Comparison of ENCODE assay signal across 8 cellular contexts in the genomic region with DNA sequence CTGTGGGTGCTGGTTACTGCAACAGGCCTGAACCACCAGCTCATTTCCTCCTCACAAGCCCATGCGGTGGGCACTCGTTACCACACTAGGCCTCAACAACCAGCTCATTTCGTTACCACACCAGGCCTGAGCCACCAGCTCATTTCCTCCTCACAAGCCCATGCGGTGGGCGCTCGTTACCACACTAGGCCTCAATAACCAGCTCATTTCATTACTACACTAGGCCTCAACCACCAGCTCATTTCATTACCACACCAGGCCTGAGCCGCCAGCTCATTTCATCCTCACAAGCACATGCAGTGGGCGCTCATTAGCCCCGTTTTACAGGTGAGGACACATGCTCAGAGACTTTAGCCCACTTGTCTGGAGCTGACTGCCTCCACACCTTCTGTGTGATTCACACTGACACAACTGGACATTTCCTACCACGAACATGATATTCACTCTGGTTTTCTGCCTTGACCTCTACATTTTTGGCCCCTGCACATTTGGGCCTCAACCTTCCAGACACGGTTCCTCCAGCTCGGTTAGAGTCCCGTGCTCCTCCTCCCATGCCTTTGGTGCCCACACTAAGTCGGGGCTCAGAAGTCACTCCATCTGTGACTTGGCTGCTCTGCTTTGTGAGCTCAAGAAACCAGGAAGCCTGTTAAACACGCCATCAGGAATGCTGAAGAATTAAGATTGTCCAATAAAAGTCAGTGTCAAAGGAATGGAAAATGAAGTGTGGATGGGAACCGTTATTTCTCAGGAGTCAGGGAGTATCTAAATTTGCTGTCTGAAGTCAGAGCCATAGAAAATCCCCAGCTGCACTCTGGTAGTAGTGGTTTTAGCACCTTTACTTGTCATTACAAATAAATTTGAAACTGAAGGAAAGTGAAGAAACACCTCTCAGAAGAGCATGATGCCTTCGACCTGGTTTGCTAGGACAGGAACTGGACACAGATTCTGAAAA. TPM values are rescaled to one million over a fixed set of nuclear protein-coding genes. Genes with fewer than 3 reads are reported as not detected.
A peak's percentile ranks its signal among the peaks of the same experiment; 100 is the strongest.
DNase-seq lines count a peak whose midpoint lies in the region; ATAC-seq, FAIRE-seq and TF ChIP-seq lines count a peak whose summit lies in the region.

No MANE protein-coding gene starts in this region.

- peaks cover 57% of the 10 kb centered on the region for H3K4me1 Mint-ChIP-seq in stimulated activated effector memory CD8-positive, alpha-beta T cell treated with anti-CD3 and anti-CD28 coated beads, Interleukin-12 subunit alpha, Interleukin-12 subunit beta, amount 100 ng/mL, for 72 hours
- no peaks in the 10 kb centered on the region for H3K4me1 Mint-ChIP-seq in type B pancreatic cell (ENCODE audit: unreplicated experiment)

- H3K9ac ChIP-seq in GM12878 (ENCODE audit: control insufficient read depth, insufficient read depth, low read length) = 0 out of 2 replicates have a peak overlapping the region, but pooled peaks have one; percentile 29

- H3K4me3 Mint-ChIP-seq in stimulated activated effector memory CD8-positive, alpha-beta T cell treated with anti-CD3 and anti-CD28 coated beads, Interleukin-12 subunit alpha, Interleukin-12 subunit beta, amount 100 ng/mL, for 72 hours = peak overlapping the region; percentile 49
- H3K4me3 Mint-ChIP-seq in type B pancreatic cell = no peak overlapping the region

- in situ Hi-C loops in GM12878 (cut with MboI) = no loop called here

- H3K9me3 Mint-ChIP-seq in stimulated activated effector memory CD8-positive, alpha-beta T cell treated with anti-CD3 and anti-CD28 coated beads, Interleukin-12 subunit alpha, Interleukin-12 subunit beta, amount 100 ng/mL, for 72 hours = no peaks in the 10 kb centered on the region
- H3K9me3 Mint-ChIP-seq in type B pancreatic cell = no peaks in the 10 kb centered on the region

- CTCF ChIA-PET in GM12878 (lab: Yijun Ruan, JAX) = interaction anchor here (0.6 to 6.1 kb wide), 22 partner anchors 11 to 764 kb away, joined by 3 to 74 read pairs (median 5); a partner anchor contains a TSS

- H3K27ac ChIP-seq in Peyer's patch = no peak overlapping the region
- peak overlapping the region; percentile 74 for H3K27ac ChIP-seq in GM12878 (ENCODE audit: control insufficient read depth, insufficient read depth)

- H3K27me3 Mint-ChIP-seq in type B pancreatic cell = peaks cover 2% of the 10 kb centered on the region

- H3K4me3 ChIP-seq in Peyer's patch = no peak overlapping the region
- no peak overlapping the region for H3K4me3 ChIP-seq in GM12878
- no peak overlapping the region for H3K4me3 ChIP-seq in lower leg skin (ENCODE audit: low read depth, poor library complexity, severe bottlenecking)

- H3K27me3 ChIP-seq in Peyer's patch = no peaks in the 10 kb centered on the region
- no peaks in the 10 kb centered on the region for H3K27me3 ChIP-seq in GM12878 (replicated peaks in 1 of 2; ENCODE audit: control insufficient read depth in 2 of 2, insufficient read depth in 2 of 2, low read length in 1 of 2)

- H3K36me3 ChIP-seq in Peyer's patch (no peaks in the 10 kb centered on the region), GM12878 (ENCODE audit: control insufficient read depth in 2 of 2, insufficient read depth in 2 of 2, low read length in 1 of 2) (no peaks in the 10 kb centered on the region)

- H3K27ac Mint-ChIP-seq in stimulated activated effector memory CD8-positive, alpha-beta T cell treated with anti-CD3 and anti-CD28 coated beads, Interleukin-12 subunit alpha, Interleukin-12 subunit beta, amount 100 ng/mL, for 72 hours = peak overlapping the region; percentile 79
- H3K27ac Mint-ChIP-seq in type B pancreatic cell = no peak overlapping the region

- H3K9me3 ChIP-seq in Peyer's patch (no peaks in the 10 kb centered on the region), GM12878 (replicated peaks; ENCODE audit: control insufficient read depth, insufficient read depth, low read length) (no peaks in the 10 kb centered on the region; the same call in 2 of the 3 replicates)

- ATAC-seq in GM18499 (IDR thresholded peaks at IDR 0.05; ENCODE audit: insufficient read depth, unreplicated experiment) (peak; percentile 91), HG02588 (IDR thresholded peaks at IDR 0.05; ENCODE audit: unreplicated experiment) (peak; percentile 92), GM12878 (peak; percentile 89)
- ATAC-seq in stimulated activated effector memory CD8-positive, alpha-beta T cell treated with anti-CD3 and anti-CD28 coated beads, Interleukin-12 subunit alpha, Interleukin-12 subunit beta, amount 100 ng/mL, for 72 hours = peak; percentile 95

- peaks cover 12% of the 10 kb centered on the region for H3K36me3 Mint-ChIP-seq in stimulated activated effector memory CD8-positive, alpha-beta T cell treated with anti-CD3 and anti-CD28 coated beads, Interleukin-12 subunit alpha, Interleukin-12 subunit beta, amount 100 ng/mL, for 72 hours
- H3K36me3 Mint-ChIP-seq in type B pancreatic cell = no peaks in the 10 kb centered on the region

- WGBS in GM12878 (ENCODE audit: insufficient coverage, insufficient replicate concordance, low lambda C conversion rate, missing lambda C conversion rate) = 3% methylated on average over 17 of the region's 17 CpGs
- WGBS in lower leg skin, 2 donors = 83 to 89% methylated on average over 17 of the region's 17 CpGs

- H3K4me1 ChIP-seq in Peyer's patch (no peaks in the 10 kb centered on the region), GM12878 (ENCODE audit: control insufficient read depth, insufficient read depth, low read length) (peaks cover 52% of the 10 kb centered on the region)

- POLR2A ChIA-PET in GM12878 (lab: Charles Lee) = interaction anchor here (0.6 to 3.1 kb wide), 12 partner anchors 11 to 550 kb away, joined by 3 to 19 read pairs (median 5); a partner anchor contains a TSS

- RAD21 ChIA-PET in GM12878 (lab: Charles Lee; ENCODE audit: unreplicated experiment) = interaction anchor here (0.6 to 5.4 kb wide), 33 partner anchors 11 to 915 kb away, joined by 3 to 68 read pairs (median 6); a partner anchor contains a TSS

- FAIRE-seq in GM12878 (lab: Jason Lieb, UNC) = peak; percentile 96

- peak in 2 of 3 donors; percentile 22 to 53 for DNase-seq in Peyer's patch
- DNase-seq in GM12878 (ENCODE audit: low read depth, low spot score) = peak; percentile 99
- peak; percentile 60 to 90 for DNase-seq in stimulated activated effector memory CD8-positive, alpha-beta T cell treated with anti-CD3 and anti-CD28 coated beads, Interleukin-12 subunit alpha, Interleukin-12 subunit beta, amount 100 ng/mL, for 72 hours (ENCODE audit: low spot score in 2 of 2)
- no peak for DNase-seq in type B pancreatic cell (ENCODE audit: extremely low spot score, unreplicated experiment)
- DNase-seq in COR-L47 (lab: John Stamatoyannopoulos, UW) = no peak
- DNase-seq in lower leg skin (ENCODE audit: low spot score in 2 of 2) = no peak

- no peak for TF ChIP-seq RAD21 in GM12878 (IDR thresholded peaks at IDR 0.05; ENCODE audit: insufficient read depth, low read depth, low read length)

- intact Hi-C loops in GM12878 (cut with micrococcal nuclease; ENCODE audit: unreplicated experiment) = loop anchor here (1.0 to 10.0 kb wide), 5 partner anchors 29 to 753 kb away; a partner anchor contains a TSS
- intact Hi-C loops in lower leg skin (cut with DNase I; ENCODE audit: low total_unique reads) = no loop called here

- peak; percentile 97 to 99 for TF ChIP-seq EP300 in GM12878 (IDR thresholded peaks at IDR 0.05; ENCODE audit: borderline replicate concordance in 1 of 2, control insufficient read depth in 1 of 2, low read depth in 2 of 2, low read length in 2 of 2)

- H3K79me2 ChIP-seq in GM12878 (ENCODE audit: control insufficient read depth, insufficient read depth, low read length) = no peaks in the 10 kb centered on the region

- no peak for TF ChIP-seq POLR2A in Peyer's patch (IDR thresholded peaks at IDR 0.05)
- no peak; the same call in 1 of the 2 replicates for TF ChIP-seq POLR2A in GM12878 (IDR thresholded peaks at IDR 0.05; ENCODE audit: low read depth, low read length)
- no peak for TF ChIP-seq POLR2A in lower leg skin (IDR thresholded peaks at IDR 0.05)

- H4K20me1 ChIP-seq in GM12878 (ENCODE audit: control insufficient read depth, insufficient read depth) = no peaks in the 10 kb centered on the region

- SMC1A ChIA-PET in GM12878 (lab: Charles Lee; ENCODE audit: uncharacterized antibody, unreplicated experiment) = interaction anchor here (0.6 to 6.1 kb wide), 34 partner anchors 10 to 261 kb away, joined by 3 to 68 read pairs (median 6); a partner anchor contains a TSS

- H2AFZ ChIP-seq in GM12878 (ENCODE audit: control insufficient read depth, low read depth, low read length) = peak overlapping the region; percentile 41

- no peak for TF ChIP-seq CTCF in Peyer's patch (IDR thresholded peaks at IDR 0.05)
- TF ChIP-seq CTCF in GM12878 (IDR thresholded peaks at IDR 0.05 in 2 of 3, conservative IDR thresholded peaks at IDR 0.05 in 1 of 3; ENCODE audit: control insufficient read depth in 2 of 3, extremely low read depth in 1 of 3, insufficient read depth in 1 of 3, low read depth in 3 of 3, low read length in 3 of 3) = no peak
- no peak for TF ChIP-seq CTCF in type B pancreatic cell (conservative IDR thresholded peaks at IDR 0.05)
- TF ChIP-seq CTCF in lower leg skin (IDR thresholded peaks at IDR 0.05) = no peak

- no TSS peak for BruUV-seq in GM12878 (replicated peaks; lab: Mats Ljungman, UMichigan)

- H3K4me2 ChIP-seq in GM12878 (ENCODE audit: control insufficient read depth, insufficient read depth) = no peak overlapping the region; the same call in 1 of the 2 replicates

TF ChIP-seq in GM12878, 131 proteins besides CTCF, POLR2A, EP300 and RAD21 (continues in another document):
- TF ChIP-seq HDGF (IDR thresholded peaks at IDR 0.05) = 0 out of 2 replicates have a peak, but pooled peaks have one; percentile 70

RNA-seq across cellular contexts. Expression of a gene that starts 55.8 kb away (rescaled TPM):
- 10 to 100 TPM; 16.9 to 59.3 (median 34.5) TPM for total RNA-seq in Peyer's patch
- total RNA-seq in GM12878 (2013; cell fraction: nucleolus; rRNA removed) = 4.4 and 4.8 TPM in 2 replicates
- total RNA-seq in GM12878 (2014; rRNA removed) = 12.9 and 14.3 TPM in 2 replicates
- total RNA-seq in GM12878 (2014; rRNA removed; fragmentation: Illumina TruSeq; extraction: Trizol) = 12.3 and 15.3 TPM in 2 replicates
- 16.1 and 17.4 TPM in 2 replicates for total RNA-seq in GM12878 (2021)
- 6.3 TPM for polyA plus RNA-seq in GM12878 (2011; ENCODE audit: low read depth)
- polyA plus RNA-seq in GM12878 (2011; rRNA removed) = 17.2 and 28.6 TPM in 2 replicates
- 30.8 and 39.7 TPM in 2 replicates for polyA plus RNA-seq in GM12878 (2011; cell fraction: cytosol; rRNA removed)
- polyA plus RNA-seq in GM12878 (2011; cell fraction: nucleus; rRNA removed) = 16.7 and 28.4 TPM in 2 replicates
- 6.6 and 10.1 TPM in 2 replicates for polyA plus RNA-seq in GM12878 (2012)
- polyA plus RNA-seq in GM12878 (2014; fragmentation: Illumina TruSeq; extraction: Trizol) = 17.5 and 17.9 TPM in 2 replicates
- 10 to 100 TPM in 1 of 2 experiments, 1 to 10 TPM in 1; 8.1 to 10.8 TPM for polyA plus RNA-seq in GM12878 (2014; fragmentation: Nextera tagmentation; extraction: Ambion mirVana)
- 12.4 and 15.1 TPM in 2 replicates for polyA plus RNA-seq in GM12878 (2014; rRNA removed)
- polyA plus RNA-seq in GM12878 (2016; fragmentation: Nextera tagmentation; extraction: Ambion mirVana) = 10 to 100 TPM; 26.1 to 26.6 TPM
- polyA minus RNA-seq in GM12878 (2011; rRNA and poly(A)+ RNA removed) = 38.3 and 39.6 TPM in 2 replicates
- polyA minus RNA-seq in GM12878 (2011; cell fraction: cytosol; rRNA and poly(A)+ RNA removed) = 6.9 and 8.4 TPM in 2 replicates
- polyA minus RNA-seq in GM12878 (2011; cell fraction: nucleus; rRNA and poly(A)+ RNA removed) = 4.1 and 9.7 TPM in 2 replicates
- total RNA-seq in type B pancreatic cell (ENCODE audit: low replicate concordance) = 11.6 and 14.2 TPM in 2 replicates
- 10 to 100 TPM in 2 of 4 donors, 1 to 10 TPM in 2; 7.7 to 13.4 (median 11.4) TPM for total RNA-seq in lower leg skin

Comparison
In these comparisons a context has a peak if more than half of its experiments do, and no peak if none do; other contexts are left out.
1. DNase-seq: peak in Peyer's patch (2 of 3), GM12878 (single experiment) and stimulated activated effector memory CD8-positive, alpha-beta T cell treated with anti-CD3 and anti-CD28 coated beads, Interleukin-12 subunit alpha, Interleukin-12 subunit beta, amount 100 ng/mL, for 72 hours (2 of 2); none in type B pancreatic cell (single experiment), COR-L47 (single experiment) and lower leg skin (0 of 2).
2. Peak in every context shown above with its lines, with median percentiles within 50 percentile points of each other: ATAC-seq.